ENCODE assay signal across 1 cellular context in genomic region chr19:39224910-39225309, GRCh38.
TF ChIP-seq lines count a peak whose summit lies in the region.

No MANE protein-coding gene starts in this region.

TF ChIP-seq in WTC11, 78 proteins besides CTCF, POLR2A, EP300 and RAD21 (continued from another document):
- TF ChIP-seq ZNF281 (CRISPR knock-in tag; IDR thresholded peaks at IDR 0.05), result no peak
- no peak for TF ChIP-seq ZNF121 (CRISPR knock-in tag; IDR thresholded peaks at IDR 0.05)
- no peak for TF ChIP-seq CREM (CRISPR knock-in tag; IDR thresholded peaks at IDR 0.05)
- TF ChIP-seq ZMAT4 (CRISPR knock-in tag; IDR thresholded peaks at IDR 0.05), result no peak
